ENCODE assay signal across 21 cellular contexts in the genomic region with DNA sequence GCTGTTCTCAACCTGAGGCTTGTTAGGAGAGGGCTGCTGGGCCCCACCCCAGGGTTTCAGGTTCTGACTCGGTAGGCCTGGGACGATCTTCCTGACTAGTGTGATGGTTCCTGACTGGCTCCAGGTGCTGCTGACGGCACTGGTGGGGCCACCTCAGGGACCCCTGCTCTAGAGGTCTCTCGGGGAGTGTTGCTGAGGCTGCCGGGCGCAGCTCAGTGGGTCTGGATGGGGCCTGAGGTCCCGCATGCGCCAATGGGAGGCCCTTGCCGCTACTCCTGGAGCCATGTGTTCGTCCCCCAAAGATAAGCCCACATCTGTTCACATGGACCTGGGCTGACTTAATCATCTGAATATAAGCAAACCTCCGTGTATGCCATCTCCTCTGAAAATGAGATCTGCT.
"Had no signal": no experiment of that assay in that cellular context is flagged by ENCODE, and none has a peak within 500 bp of the region (broad histone marks: within the 10 kb centered on the region; RNA-seq: fewer than 3 reads in every experiment).

No MANE protein-coding gene starts in this region.

- H3K27me3 ChIP-seq: colonic mucosa, gastroesophageal sphincter, left lung, transverse colon had no signal

- H3K9me3 ChIP-seq: colonic mucosa, gastroesophageal sphincter, left lung, psoas muscle, thoracic aorta, transverse colon had no signal

- H3K9ac ChIP-seq: parathyroid adenoma had no signal

- H2AFZ ChIP-seq: parathyroid adenoma had no signal

- FAIRE-seq: keratinocyte had no signal

- H3K36me3 ChIP-seq: colonic mucosa, transverse colon had no signal

- DNase-seq: colonic mucosa; effector CD4-positive, alpha-beta T cell; glutamatergic neuron; left lung; mesenchymal stem cell; naive B cell; psoas muscle; stimulated activated CD4-positive, alpha-beta T cell treated with anti-CD3 and anti-CD28 coated beads, Interleukin-2, amount 100 ng/mL, for 24 hours; stimulated activated CD4-positive, alpha-beta T cell treated with anti-CD3 and anti-CD28 coated beads, Interleukin-4, amount 100 ng/mL, for 4 hours; stimulated activated naive B cell treated with anti-CD40 and anti-IgM and Interleukin-4, amounts not matched to agents 10 μg/mL and 1 μg/mL and 100 μg/mL, for 72 hours; stimulated activated naive CD8-positive, alpha-beta T cell treated with anti-CD3 and anti-CD28 coated beads, Interleukin-15, amount 100 ng/mL, for 72 hours; substantia nigra; transverse colon had no signal

- ATAC-seq: esophagus mucosa; gastroesophageal sphincter; left lung; psoas muscle; sciatic nerve; stimulated activated naive B cell treated with anti-CD40 and anti-IgM and Interleukin-4, amounts not matched to agents 10 μg/mL and 1 μg/mL and 100 μg/mL, for 72 hours; stimulated activated naive CD8-positive, alpha-beta T cell treated with anti-CD3 and anti-CD28 coated beads, Interleukin-15, amount 100 ng/mL, for 72 hours had no signal

- H3K4me1 ChIP-seq: colonic mucosa, gastroesophageal sphincter, left lung, parathyroid adenoma, psoas muscle, transverse colon had no signal

- H3K27ac ChIP-seq: colonic mucosa, gastroesophageal sphincter, left lung, parathyroid adenoma, psoas muscle, skin epidermis, thoracic aorta, transverse colon had no signal

- H3K4me3 ChIP-seq: colonic mucosa, gastroesophageal sphincter, left lung, lung, psoas muscle, skin epidermis, thoracic aorta, transverse colon had no signal
